ENCODE assay signal across 18 cellular contexts in genomic region chr4:185275501-185275900, GRCh38.
"Had no signal": no experiment of that assay in that cellular context is flagged by ENCODE, and none has a peak within 500 bp of the region (broad histone marks: within the 10 kb centered on the region; RNA-seq: fewer than 3 reads in every experiment).

No MANE protein-coding gene starts in this region.

- FAIRE-seq: colon had no signal

- H3K4me2 ChIP-seq: smooth muscle cell had no signal

- H3K27ac ChIP-seq: testis had no signal

- H3K4me3 Mint-ChIP-seq: activated naive CD4-positive, alpha-beta T cell treated with anti-CD3 and anti-CD28 coated beads, Interleukin-2, amount 10 ng/mL, durations not matched to agents 7 days and 5 days; activated T-helper 17 cell treated with anti-CD3 and anti-CD28 coated beads, Interleukin-2, amount 50 U/mL, for 72 hours; memory B cell; naive thymus-derived CD8-positive, alpha-beta T cell; stimulated activated naive CD8-positive, alpha-beta T cell treated with anti-CD3 and anti-CD28 coated beads, Interleukin-15, amount 100 ng/mL, for 72 hours; T-cell had no signal

- H3K9me3 ChIP-seq: testis had no signal

- H3K27ac Mint-ChIP-seq: activated naive CD4-positive, alpha-beta T cell treated with anti-CD3 and anti-CD28 coated beads, Interleukin-2, amount 10 ng/mL, durations not matched to agents 7 days and 5 days; activated T-helper 17 cell treated with anti-CD3 and anti-CD28 coated beads, Interleukin-2, amount 50 U/mL, for 72 hours; memory B cell; naive thymus-derived CD8-positive, alpha-beta T cell; stimulated activated naive CD8-positive, alpha-beta T cell treated with anti-CD3 and anti-CD28 coated beads, Interleukin-15, amount 100 ng/mL, for 72 hours; T-cell had no signal

- H3K4me1 Mint-ChIP-seq: activated T-helper 17 cell treated with anti-CD3 and anti-CD28 coated beads, Interleukin-2, amount 50 U/mL, for 72 hours; stimulated activated naive CD8-positive, alpha-beta T cell treated with anti-CD3 and anti-CD28 coated beads, Interleukin-15, amount 100 ng/mL, for 72 hours had no signal

- H3K27me3 ChIP-seq: testis had no signal

- DNase-seq: activated CD4-positive, CD25-positive, alpha-beta regulatory T cell treated with anti-CD3 and anti-CD28 coated beads, Interleukin-2, amount 50 U/mL, for 72 hours; activated naive CD4-positive, alpha-beta T cell treated with anti-CD3 and anti-CD28 coated beads, Interleukin-2, amount 10 ng/mL, durations not matched to agents 7 days and 5 days; activated T-cell treated with anti-CD3 and anti-CD28 coated beads for 4 hours; erythroblast; glutamatergic neuron; hypothalamus; kidney glomerular epithelial cell; left ventricle myocardium superior; naive thymus-derived CD8-positive, alpha-beta T cell; posterior cingulate gyrus; retina; stimulated activated naive CD8-positive, alpha-beta T cell treated with anti-CD3 and anti-CD28 coated beads, Interleukin-15, amount 100 ng/mL, for 72 hours; T-cell; testis had no signal

- H3K27me3 Mint-ChIP-seq: activated naive CD4-positive, alpha-beta T cell treated with anti-CD3 and anti-CD28 coated beads, Interleukin-2, amount 10 ng/mL, durations not matched to agents 7 days and 5 days; activated T-helper 17 cell treated with anti-CD3 and anti-CD28 coated beads, Interleukin-2, amount 50 U/mL, for 72 hours; memory B cell; naive thymus-derived CD8-positive, alpha-beta T cell; stimulated activated naive CD8-positive, alpha-beta T cell treated with anti-CD3 and anti-CD28 coated beads, Interleukin-15, amount 100 ng/mL, for 72 hours; T-cell had no signal

- ATAC-seq: activated T-helper 17 cell treated with anti-CD3 and anti-CD28 coated beads, Interleukin-2, amount 50 U/mL, for 72 hours; naive thymus-derived CD8-positive, alpha-beta T cell; stimulated activated naive CD8-positive, alpha-beta T cell treated with anti-CD3 and anti-CD28 coated beads, Interleukin-15, amount 100 ng/mL, for 72 hours; T-cell had no signal

- H3K4me3 ChIP-seq: smooth muscle cell, testis had no signal
